ENCODE assay signal across 10 cellular contexts in the genomic region with DNA sequence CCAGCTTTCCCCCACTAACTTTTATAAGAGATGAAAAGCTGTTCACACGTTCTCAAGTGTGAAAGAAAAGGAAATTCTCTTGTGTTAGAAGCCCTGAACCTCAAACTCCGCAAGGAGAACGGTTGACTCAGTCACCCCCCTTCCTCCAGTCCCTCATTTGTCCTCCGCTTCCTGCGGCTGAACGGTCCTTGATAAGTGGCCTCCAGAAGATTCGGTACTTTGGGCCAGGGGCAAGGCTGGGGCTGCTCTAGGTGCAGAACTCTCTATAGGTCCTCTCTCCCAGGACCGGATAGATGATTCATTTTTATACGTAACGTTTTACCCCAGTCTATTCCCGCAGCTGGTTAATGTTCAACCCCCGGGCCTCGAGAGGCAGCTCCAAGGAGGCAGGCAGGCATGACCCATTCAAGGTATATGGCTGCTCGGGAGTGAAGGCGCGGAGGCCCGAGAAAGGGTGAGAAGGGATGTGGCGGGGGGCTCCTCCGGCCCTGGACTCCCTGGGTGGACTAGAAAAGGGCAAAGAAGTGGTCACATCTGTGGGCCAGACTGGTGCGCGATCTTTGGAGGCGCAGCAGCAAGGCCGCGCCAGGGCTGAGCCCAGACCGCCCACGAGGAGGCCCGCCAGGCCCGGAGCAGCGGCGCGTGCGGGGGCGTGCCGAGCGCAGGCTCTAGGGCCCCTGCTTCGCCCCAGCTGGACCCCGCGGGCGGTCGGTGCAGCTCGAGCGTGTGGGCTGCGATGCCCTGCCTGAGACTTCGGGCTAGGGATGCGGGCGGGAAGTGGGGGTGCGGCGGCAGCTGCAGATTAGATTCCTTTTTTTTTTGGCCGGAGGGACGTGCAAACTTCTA. TPM values are rescaled to one million over a fixed set of nuclear protein-coding genes. Genes with fewer than 3 reads are reported as not detected.
DNase-seq lines count a peak whose midpoint lies in the region; ATAC-seq and TF ChIP-seq lines count a peak whose summit lies in the region.
"Had no signal": no experiment of that assay in that cellular context is flagged by ENCODE, and none has a peak within 500 bp of the region (broad histone marks: within the 10 kb centered on the region; RNA-seq: fewer than 3 reads in every experiment).

No MANE protein-coding gene starts in this region.

- peaks cover 70% of the 10 kb centered on the region for H3K27me3 ChIP-seq in gastroesophageal sphincter

- 37 to 71% methylated on average over 8 to 9 of the region's 50 CpGs for WGBS in gastroesophageal sphincter (ENCODE audit: low coverage in 1 of 2), 2 donors

- ATAC-seq in GM21528 (IDR thresholded peaks at IDR 0.05; ENCODE audit: low FRiP score, unreplicated experiment), result peak; percentile 93
- ATAC-seq in HG03521 (IDR thresholded peaks at IDR 0.05; ENCODE audit: unreplicated experiment), result peak; percentile 66
- ATAC-seq in gastroesophageal sphincter, result no peak

- DNase-seq in left kidney (ENCODE audit: low read depth, low spot score), result peak; percentile 92
- DNase-seq in NK-92 (lab: John Stamatoyannopoulos, UW; ENCODE audit: unreplicated experiment), result no peak
- no peak for DNase-seq in activated CD8-positive, alpha-beta memory T cell treated with anti-CD3 and anti-CD28 coated beads for 24 hours
- no peak for DNase-seq in NCI-H1105 treated with DMSO at 0.1 percent for 48 hours (lab: John Stamatoyannopoulos, UW)
- DNase-seq: naive B cell had no signal

- no peak for TF ChIP-seq POLR2A in gastroesophageal sphincter (IDR thresholded peaks at IDR 0.05)

- H3K4me3 ChIP-seq in GM08714 (ENCODE audit: low read length) (peak overlapping the region; percentile 20; the same call in 1 of the 2 replicates), gastroesophageal sphincter (peak overlapping the region in 1 of 2 donors; percentile 36)

- H3K36me3 ChIP-seq in gastroesophageal sphincter, result no peaks in the 10 kb centered on the region

- TF ChIP-seq EP300 in gastroesophageal sphincter (IDR thresholded peaks at IDR 0.05), result no peak

- peaks cover 0 to 15% (median 0%) of the 10 kb centered on the region in 3 donors for H3K4me1 ChIP-seq in gastroesophageal sphincter

- TF ChIP-seq CTCF in gastroesophageal sphincter (IDR thresholded peaks at IDR 0.05), result no peak

- no peak overlapping the region for H3K27ac ChIP-seq in gastroesophageal sphincter

- H3K9me3 ChIP-seq in gastroesophageal sphincter, result no peaks in the 10 kb centered on the region

RNA-seq across cellular contexts. Expression of gene PITX2, which starts 11.7 kb away (rescaled TPM):
- 10 to 100 TPM in 2 of 4 donors, 1 to 10 TPM in 2; 3.5 to 31.3 (median 18.2) TPM for total RNA-seq in gastroesophageal sphincter
- total RNA-seq: dermis microvascular lymphatic vessel endothelial cell had no signal
